8 cellular contexts compared by ENCODE assay signal in genomic region chr1:156592158-156592909, GRCh38. TPM values are rescaled to one million over a fixed set of nuclear protein-coding genes. Genes with fewer than 3 reads are reported as not detected.
DNase-seq lines count a peak whose midpoint lies in the region; ATAC-seq and TF ChIP-seq lines count a peak whose summit lies in the region.

No MANE protein-coding gene starts in this region.

- no peak for TF ChIP-seq POLR2A in spleen (IDR thresholded peaks at IDR 0.05)

- peak overlapping the region; percentile 75 to 91 (median 84) for H3K27ac ChIP-seq in spleen

- no peaks in the 10 kb centered on the region; the same call in 1 of the 2 replicates for H3K27me3 Mint-ChIP-seq in WTC11 (ENCODE audit: low read depth)

- 55 to 67% (median 61%) methylated on average over 13 to 16 of the region's 16 CpGs for WGBS in spleen, 5 donors

- no peaks in the 10 kb centered on the region for H3K9me3 Mint-ChIP-seq in WTC11

- H3K4me3 ChIP-seq in HFF-Myc (replicated peaks; ENCODE audit: low read depth, low read length): peak overlapping the region; percentile 81
- H3K4me3 ChIP-seq in spleen: peak overlapping the region; percentile 57 to 92 (median 74)

- peaks cover 34% of the 10 kb centered on the region for H3K36me3 Mint-ChIP-seq in WTC11

- peaks cover 6 to 29% (median 15%) of the 10 kb centered on the region in 6 donors for H3K4me1 ChIP-seq in spleen

- intact Hi-C loops in left ventricle myocardium superior (cut with micrococcal nuclease): no loop called here
- intact Hi-C loops in spleen (cut with DNase I; ENCODE audit: low total_unique reads): no loop called here

- POLR2A ChIA-PET in WTC11 (lab: Charles Lee): interaction anchor here (0.6 to 1.8 kb wide), 7 partner anchors 10 to 149 kb away, joined by 3 to 6 read pairs (median 4); partner anchors contain the start of genes BCAN and GPATCH4

- peak; percentile 6 for ATAC-seq in WTC11
- peak; percentile 2 for ATAC-seq in left ventricle myocardium superior
- no peak for ATAC-seq in HG02759 (IDR thresholded peaks at IDR 0.05; ENCODE audit: unreplicated experiment)

- no peaks in the 10 kb centered on the region for H3K27me3 ChIP-seq in spleen (replicated peaks in 1 of 7)

- no peak for DNase-seq in HFF-Myc (ENCODE audit: extremely low read depth, low read depth)
- no peak for DNase-seq in WTC11 (ENCODE audit: low spot score)
- DNase-seq in left ventricle myocardium superior: no peak
- no peak for DNase-seq in spleen
- no peak for DNase-seq in AG08395 (ENCODE audit: low spot score)
- DNase-seq in DMS79 (lab: John Stamatoyannopoulos, UW): no peak
- DNase-seq in T1000 (lab: John Stamatoyannopoulos, UW): no peak

- peaks cover 16% of the 10 kb centered on the region for H3K4me1 Mint-ChIP-seq in WTC11

- CTCF ChIA-PET in WTC11 (lab: Charles Lee): interaction anchor here (0.9 to 3.4 kb wide), 16 partner anchors 8 to 207 kb away, joined by 3 to 28 read pairs (median 5); partner anchors contain the start of genes GPATCH4 and MEF2D

- TF ChIP-seq CTCF in HFF-Myc (IDR thresholded peaks at IDR 0.05; ENCODE audit: low read depth, low read length, missing control alignments) (no peak), WTC11 (IDR thresholded peaks at IDR 0.05) (no peak), spleen (IDR thresholded peaks at IDR 0.05 in 8 of 11, conservative IDR thresholded peaks at IDR 0.05 in 3 of 11) (no peak)

- H3K4me3 Mint-ChIP-seq in WTC11: peak overlapping the region; percentile 79

- peaks cover 0 to 47% (median 35%) of the 10 kb centered on the region in 6 donors for H3K36me3 ChIP-seq in spleen

- H3K27ac Mint-ChIP-seq in WTC11: peak overlapping the region; percentile 17; the same call in 1 of the 2 replicates

- H3K9me3 ChIP-seq in spleen: no peaks in the 10 kb centered on the region

TF ChIP-seq in WTC11, 78 proteins besides CTCF, POLR2A, EP300 and RAD21 (continues in another document):
- TF ChIP-seq FOXK1 (CRISPR knock-in tag; IDR thresholded peaks at IDR 0.05) (no peak), AR (CRISPR knock-in tag; IDR thresholded peaks at IDR 0.05) (0 out of 2 replicates have a peak, but pooled peaks have one; percentile 2), NR1H2 (CRISPR knock-in tag; IDR thresholded peaks at IDR 0.05) (no peak), NFATC4 (CRISPR knock-in tag; IDR thresholded peaks at IDR 0.05) (no peak), PRDM15 (CRISPR knock-in tag; IDR thresholded peaks at IDR 0.05) (no peak), ELF4 (CRISPR knock-in tag; IDR thresholded peaks at IDR 0.05; ENCODE audit: low read depth) (no peak), PRRX2 (CRISPR knock-in tag; IDR thresholded peaks at IDR 0.05) (no peak), ZNF532 (CRISPR knock-in tag; IDR thresholded peaks at IDR 0.05; ENCODE audit: borderline replicate concordance) (0 out of 2 replicates have a peak, but pooled peaks have one; percentile 5), EMX1 (CRISPR knock-in tag; IDR thresholded peaks at IDR 0.05) (no peak)

RNA-seq across cellular contexts. Expression of gene NAXE, which starts 0.8 kb away (rescaled TPM):
- total RNA-seq in WTC11 (2021): 81.6 to 98.1 TPM (median 92.8 TPM) in 3 replicates
- 123 TPM for total RNA-seq in left ventricle myocardium superior
- total RNA-seq in spleen: 10 to 100 TPM; 34.7 to 50.5 (median 48.3) TPM
- polyA plus RNA-seq in spleen: 10 to 100 TPM; 48.1 to 74.7 (median 54.8) TPM

RNA-seq across cellular contexts. Expression of gene GPATCH4, which starts 8.9 kb away (rescaled TPM):
- 37.1 to 50.1 TPM (median 38.2 TPM) in 3 replicates for total RNA-seq in WTC11 (2021)
- total RNA-seq in left ventricle myocardium superior: 14.1 TPM
- total RNA-seq in spleen: 10 to 100 TPM; 14.9 to 49.6 (median 26.2) TPM
- 10 to 100 TPM; 12.3 to 25.4 (median 13.8) TPM for polyA plus RNA-seq in spleen

RNA-seq across cellular contexts. Expression of gene TTC24, which starts 12.8 kb away (rescaled TPM):
- total RNA-seq in WTC11 (2021) (0.09 to 0.20 TPM (median 0.11 TPM) in 3 replicates), left ventricle myocardium superior (not detected), spleen (1 to 10 TPM; 2.3 to 6.4 (median 4.3) TPM)
- polyA plus RNA-seq in spleen: 1 to 10 TPM; 2.7 to 5.0 (median 2.8) TPM

RNA-seq across cellular contexts. Expression of gene IQGAP3, which starts 20.0 kb away (rescaled TPM):
- total RNA-seq in WTC11 (2021): 30.8 to 33.3 TPM (median 33.3 TPM) in 3 replicates
- total RNA-seq in left ventricle myocardium superior: 0.42 TPM
- 1 to 10 TPM in 3 of 7 donors, under 1 TPM in 4; 0.43 to 2.2 (median 0.86) TPM for total RNA-seq in spleen
- under 1 TPM; 0.24 to 0.47 (median 0.35) TPM for polyA plus RNA-seq in spleen

RNA-seq across cellular contexts. Expression of gene HAPLN2, which starts 26.9 kb away (rescaled TPM):
- 1.1 to 1.3 TPM (median 1.2 TPM) in 3 replicates for total RNA-seq in WTC11 (2021)
- total RNA-seq in left ventricle myocardium superior: 1.5 TPM
- 1 to 10 TPM in 1 of 7 donors, under 1 TPM in 2, not detected in 4; 0.20 to 1.1 (median 0.46) TPM for total RNA-seq in spleen
- polyA plus RNA-seq in spleen: under 1 TPM; 0.22 to 0.80 (median 0.27) TPM
